In genomic region chr16:89001117-89002027, GRCh38 we compare ENCODE assay signal across 1 cellular context.
TF ChIP-seq lines count a peak whose summit lies in the region.

No MANE protein-coding gene starts in this region.

TF ChIP-seq in K562, 482 proteins besides CTCF, POLR2A, EP300 and RAD21 (continued from another document):
- TF ChIP-seq REST (CRISPR knock-in tag; IDR thresholded peaks at IDR 0.05; ENCODE audit: low read depth) = no peak
- TF ChIP-seq MAZ (CRISPR knock-in tag; conservative IDR thresholded peaks at IDR 0.05 in 1 of 2, IDR thresholded peaks at IDR 0.05 in 1 of 2) = no peak
- TF ChIP-seq HMGN3 (IDR thresholded peaks at IDR 0.05; ENCODE audit: borderline replicate concordance, extremely low read depth, insufficient read length, low read depth, low read length) = no peak
- TF ChIP-seq GATAD2A (IDR thresholded peaks at IDR 0.05) = no peak
- TF ChIP-seq CHD4 (IDR thresholded peaks at IDR 0.05; ENCODE audit: insufficient read depth, insufficient replicate concordance, low read depth, low read length, poor library complexity, severe bottlenecking) = no peak
- no peak for TF ChIP-seq KAT2B (IDR thresholded peaks at IDR 0.05; ENCODE audit: low read depth, low read length)
- TF ChIP-seq BMI1 (IDR thresholded peaks at IDR 0.05; ENCODE audit: low read length) = no peak
- TF ChIP-seq ZNF830 (CRISPR knock-in tag; IDR thresholded peaks at IDR 0.05) = no peak
- 0 out of 2 replicates have a peak, but pooled peaks have one; percentile 28 for TF ChIP-seq THRAP3 (IDR thresholded peaks at IDR 0.05; ENCODE audit: borderline replicate concordance)
- peak; percentile 94 for TF ChIP-seq ZBTB33 (CRISPR knock-in tag; IDR thresholded peaks at IDR 0.05)
- TF ChIP-seq ZNF668 (CRISPR knock-in tag; IDR thresholded peaks at IDR 0.05) = no peak
- TF ChIP-seq E2F6 (IDR thresholded peaks at IDR 0.05; ENCODE audit: borderline replicate concordance in 1 of 2, extremely low read depth in 1 of 2, insufficient read depth in 1 of 2, insufficient read length in 1 of 2, low read depth in 1 of 2, low read length in 1 of 2, poor library complexity in 1 of 2, severe bottlenecking in 1 of 2) = peak in 1 of 2 experiments; percentile 18
- no peak for TF ChIP-seq TAL1 (IDR thresholded peaks at IDR 0.05)
- no peak for TF ChIP-seq KLF10 (CRISPR knock-in tag; IDR thresholded peaks at IDR 0.05)
- TF ChIP-seq ZNF24 (IDR thresholded peaks at IDR 0.05) = no peak
- no peak for TF ChIP-seq DMBX1 (CRISPR knock-in tag; IDR thresholded peaks at IDR 0.05; ENCODE audit: borderline replicate concordance)
- no peak for TF ChIP-seq COPS2 (conservative IDR thresholded peaks at IDR 0.05)
- TF ChIP-seq ZBTB8A (IDR thresholded peaks at IDR 0.05; ENCODE audit: partially characterized antibody) = no peak
- no peak for TF ChIP-seq HNRNPUL1 (IDR thresholded peaks at IDR 0.05; ENCODE audit: low read length)
- no peak for TF ChIP-seq FIP1L1 (IDR thresholded peaks at IDR 0.05; ENCODE audit: low read depth, low read length, poor library complexity, severe bottlenecking)
- no peak for TF ChIP-seq SNIP1 (IDR thresholded peaks at IDR 0.05; ENCODE audit: low read depth)
- no peak for TF ChIP-seq ATF3 (IDR thresholded peaks at IDR 0.05)
- TF ChIP-seq ATF3 (CRISPR knock-in tag; conservative IDR thresholded peaks at IDR 0.05) = no peak
- TF ChIP-seq CBX3 (IDR thresholded peaks at IDR 0.05; ENCODE audit: borderline replicate concordance in 1 of 2, low read length in 2 of 2) = 0 out of 3 replicates have a peak, but pooled peaks of 1 of the 2 experiments have one; percentile 41
- no peak for TF ChIP-seq DEAF1 (CRISPR knock-in tag; IDR thresholded peaks at IDR 0.05)
- no peak for TF ChIP-seq AFF4 (CRISPR knock-in tag; IDR thresholded peaks at IDR 0.05)
- TF ChIP-seq SP2 (IDR thresholded peaks at IDR 0.05; ENCODE audit: extremely low read depth, low read depth, low read length, poor library complexity, severe bottlenecking) = no peak
- no peak for TF ChIP-seq TEAD4 (IDR thresholded peaks at IDR 0.05; ENCODE audit: low read length)
- no peak for TF ChIP-seq TEAD4 (CRISPR knock-in tag; IDR thresholded peaks at IDR 0.05; ENCODE audit: borderline replicate concordance)
- no peak for TF ChIP-seq IRF9 (tag; IDR thresholded peaks at IDR 0.05)
- TF ChIP-seq ZNF133 (CRISPR knock-in tag; IDR thresholded peaks at IDR 0.05) = no peak
- TF ChIP-seq TGIF2 (CRISPR knock-in tag; IDR thresholded peaks at IDR 0.05) = no peak
- no peak for TF ChIP-seq ZNF217 (CRISPR knock-in tag; IDR thresholded peaks at IDR 0.05)
- no peak for TF ChIP-seq ZNF277 (CRISPR knock-in tag; IDR thresholded peaks at IDR 0.05; ENCODE audit: borderline replicate concordance)
- peak; percentile 77 for TF ChIP-seq ZNF263 (CRISPR knock-in tag; IDR thresholded peaks at IDR 0.05; ENCODE audit: borderline replicate concordance)
- TF ChIP-seq E4F1 (CRISPR knock-in tag; IDR thresholded peaks at IDR 0.05; ENCODE audit: borderline replicate concordance) = no peak
- TF ChIP-seq ZNF124 (CRISPR knock-in tag; IDR thresholded peaks at IDR 0.05) = no peak
- no peak for TF ChIP-seq TCF3 (CRISPR knock-in tag; IDR thresholded peaks at IDR 0.05)
- TF ChIP-seq KDM4B (IDR thresholded peaks at IDR 0.05; ENCODE audit: borderline replicate concordance in 2 of 2, low read depth in 1 of 2) = no peak
- no peak for TF ChIP-seq CBX1 (IDR thresholded peaks at IDR 0.05; ENCODE audit: low read depth)
- TF ChIP-seq ZNF785 (CRISPR knock-in tag; IDR thresholded peaks at IDR 0.05) = no peak
- no peak for TF ChIP-seq MTA2 (IDR thresholded peaks at IDR 0.05; ENCODE audit: low read depth)
